Comparison of ENCODE assay signal across 31 cellular contexts in genomic region chr2:178474560-178474959, GRCh38.
"Had no signal": no experiment of that assay in that cellular context is flagged by ENCODE, and none has a peak within 500 bp of the region (broad histone marks: within the 10 kb centered on the region; RNA-seq: fewer than 3 reads in every experiment).

No MANE protein-coding gene starts in this region.

- H3K9me3 Mint-ChIP-seq: naive B cell; naive thymus-derived CD8-positive, alpha-beta T cell; natural killer cell treated with Interleukin-12 subunit alpha and Interleukin-12 subunit beta and Interleukin-15 and Interleukin-18, amount 100 ng/mL, for 72 hours; nephron progenitor cell; neural progenitor cell; stimulated activated memory B cell treated with anti-CD40 and anti-IgM and Interleukin-4, amounts not matched to agents 10 μg/mL and 1 μg/mL and 100 μg/mL, for 72 hours; stimulated activated naive CD8-positive, alpha-beta T cell treated with anti-CD3 and anti-CD28 coated beads, Interleukin-15, amount 100 ng/mL, for 72 hours had no signal

- H3K27ac ChIP-seq: neural progenitor cell, ovary, parathyroid adenoma, psoas muscle, skin epidermis, spleen, thoracic aorta, thyroid gland, upper lobe of right lung, uterus had no signal

- H3K27me3 Mint-ChIP-seq: naive B cell; naive thymus-derived CD8-positive, alpha-beta T cell; natural killer cell treated with Interleukin-12 subunit alpha and Interleukin-12 subunit beta and Interleukin-15 and Interleukin-18, amount 100 ng/mL, for 72 hours; progenitor cell of endocrine pancreas; stimulated activated memory B cell treated with anti-CD40 and anti-IgM and Interleukin-4, amounts not matched to agents 10 μg/mL and 1 μg/mL and 100 μg/mL, for 72 hours; stimulated activated naive CD8-positive, alpha-beta T cell treated with anti-CD3 and anti-CD28 coated beads, Interleukin-15, amount 100 ng/mL, for 72 hours had no signal

- H3K27me3 ChIP-seq: ovary, spleen, thyroid gland, tibial nerve, upper lobe of right lung, uterus had no signal

- H2AFZ ChIP-seq: neural progenitor cell, parathyroid adenoma had no signal

- H3K4me2 ChIP-seq: neural progenitor cell, smooth muscle cell had no signal

- DNase-seq: naive B cell; naive thymus-derived CD8-positive, alpha-beta T cell; nephron progenitor cell; occipital lobe; ovary; posterior cingulate gyrus; psoas muscle; right cardiac atrium; spleen; stimulated activated CD4-positive, alpha-beta T cell treated with anti-CD3 and anti-CD28 coated beads, Interleukin-12 subunit alpha, Interleukin-12 subunit beta, amount 100 ng/mL, for 4 hours; stimulated activated CD4-positive, alpha-beta T cell treated with anti-CD3 and anti-CD28 coated beads, Interleukin-1b, Interleukin-23, amount 100 ng/mL, for 48 hours; stimulated activated CD4-positive, alpha-beta T cell treated with anti-CD3 and anti-CD28 coated beads, Interleukin-4, amount 100 ng/mL, for 1 hour; stimulated activated CD4-positive, alpha-beta T cell treated with anti-CD3 and anti-CD28 coated beads, Interleukin-4, amount 100 ng/mL, for 4 hours; stimulated activated CD8-positive, alpha-beta memory T cell treated with anti-CD3 and anti-CD28 coated beads, Interleukin-4, amount 100 ng/mL, for 48 hours; stimulated activated naive CD4-positive, alpha-beta T cell; stimulated activated naive CD8-positive, alpha-beta T cell treated with anti-CD3 and anti-CD28 coated beads, Interleukin-15, amount 100 ng/mL, for 72 hours; stimulated activated naive CD8-positive, alpha-beta T cell treated with anti-CD3 and anti-CD28 coated beads, Interleukin-15, Interleukin-2, amounts not matched to agents 100 U/mL and 50 U/mL, for 24 hours; trophoblast cell; upper lobe of right lung; uterus had no signal

- H3K27ac Mint-ChIP-seq: naive B cell; natural killer cell treated with Interleukin-12 subunit alpha and Interleukin-12 subunit beta and Interleukin-15 and Interleukin-18, amount 100 ng/mL, for 72 hours; nephron progenitor cell; neural progenitor cell; progenitor cell of endocrine pancreas; stimulated activated memory B cell treated with anti-CD40 and anti-IgM and Interleukin-4, amounts not matched to agents 10 μg/mL and 1 μg/mL and 100 μg/mL, for 72 hours; stimulated activated naive CD8-positive, alpha-beta T cell treated with anti-CD3 and anti-CD28 coated beads, Interleukin-15, amount 100 ng/mL, for 72 hours had no signal

- H3K36me3 ChIP-seq: neural progenitor cell, ovary, thoracic aorta, thyroid gland, upper lobe of right lung, uterus had no signal

- H3K4me3 Mint-ChIP-seq: natural killer cell treated with Interleukin-12 subunit alpha and Interleukin-12 subunit beta and Interleukin-15 and Interleukin-18, amount 100 ng/mL, for 72 hours; nephron progenitor cell; neural progenitor cell; stimulated activated memory B cell treated with anti-CD40 and anti-IgM and Interleukin-4, amounts not matched to agents 10 μg/mL and 1 μg/mL and 100 μg/mL, for 72 hours; stimulated activated naive CD8-positive, alpha-beta T cell treated with anti-CD3 and anti-CD28 coated beads, Interleukin-15, amount 100 ng/mL, for 72 hours had no signal

- H3K9me3 ChIP-seq: ovary, psoas muscle, spleen, thoracic aorta, thyroid gland, tibial nerve, upper lobe of right lung, uterus had no signal

- ATAC-seq: naive thymus-derived CD8-positive, alpha-beta T cell; natural killer cell treated with Interleukin-12 subunit alpha and Interleukin-12 subunit beta and Interleukin-15 and Interleukin-18, amount 100 ng/mL, for 72 hours; psoas muscle; right cardiac atrium; sciatic nerve; stimulated activated memory B cell treated with anti-CD40 and anti-IgM and Interleukin-4, amounts not matched to agents 10 μg/mL and 1 μg/mL and 100 μg/mL, for 72 hours; stimulated activated naive CD8-positive, alpha-beta T cell treated with anti-CD3 and anti-CD28 coated beads, Interleukin-15, amount 100 ng/mL, for 72 hours; stimulated activated naive CD8-positive, alpha-beta T cell treated with anti-CD3 and anti-CD28 coated beads, Interleukin-15, Interleukin-2, amounts not matched to agents 100 U/mL and 50 U/mL, for 24 hours; upper lobe of right lung had no signal

- H3K4me3 ChIP-seq: neural progenitor cell, ovary, psoas muscle, skin epidermis, smooth muscle cell, spleen, thoracic aorta, thyroid gland, tibial nerve, upper lobe of right lung, uterus had no signal

- H3K79me2 ChIP-seq: parathyroid adenoma had no signal

- H3K9ac ChIP-seq: neural progenitor cell, parathyroid adenoma had no signal

- H3K36me3 Mint-ChIP-seq: naive B cell; natural killer cell treated with Interleukin-12 subunit alpha and Interleukin-12 subunit beta and Interleukin-15 and Interleukin-18, amount 100 ng/mL, for 72 hours; stimulated activated memory B cell treated with anti-CD40 and anti-IgM and Interleukin-4, amounts not matched to agents 10 μg/mL and 1 μg/mL and 100 μg/mL, for 72 hours had no signal
